In genomic region chr17:64147110-64148016, GRCh38 we compare ENCODE assay signal across 8 cellular contexts. TPM values are rescaled to one million over a fixed set of nuclear protein-coding genes. Genes with fewer than 3 reads are reported as not detected.
DNase-seq lines count a peak whose midpoint lies in the region; ATAC-seq and TF ChIP-seq lines count a peak whose summit lies in the region.

No MANE protein-coding gene starts in this region.

- H3K4me3 ChIP-seq in astrocyte of the spinal cord (ENCODE audit: low read depth, low read length) (peak overlapping the region; percentile 67), mucosa of rectum (ENCODE audit: low read length in 2 of 2) (peak overlapping the region; percentile 87 to 97), mucosa of descending colon (no peak overlapping the region)

- peaks cover 6 to 21% of the 10 kb centered on the region in 2 donors for H3K4me1 ChIP-seq in mucosa of rectum (ENCODE audit: control insufficient read depth in 2 of 2, insufficient read depth in 2 of 2, low read length in 2 of 2)
- H3K4me1 ChIP-seq in mucosa of descending colon (ENCODE audit: low read depth) = no peaks in the 10 kb centered on the region

- DNase-seq in DMS53 (lab: John Stamatoyannopoulos, UW) (peak; percentile 58), HuH-7.5 (ENCODE audit: low spot score) (peak; percentile 34), astrocyte of the spinal cord (ENCODE audit: low read depth, low spot score) (peak; percentile 6), NCI-H1092 treated with DMSO at 0.1 percent for 48 hours (lab: John Stamatoyannopoulos, UW) (no peak), mucosa of descending colon (no peak)

- intact Hi-C loops in mucosa of descending colon (cut with DNase I, micrococcal nuclease) = loop anchor here in 1 of 2 donors (5.0 kb wide), 1 partner anchor 115 kb away; the partner anchor contains the start of gene TEX2

- H3K9me3 ChIP-seq in mucosa of rectum (ENCODE audit: control insufficient read depth in 2 of 2, low read length in 2 of 2) (no peaks in the 10 kb centered on the region), mucosa of descending colon (no peaks in the 10 kb centered on the region)

- H3K9ac ChIP-seq in mucosa of rectum (ENCODE audit: low read depth in 1 of 2, low read length in 2 of 2) = peak overlapping the region; percentile 85 to 99

- peak overlapping the region; percentile 35 to 89 for H3K27ac ChIP-seq in mucosa of rectum (ENCODE audit: low read depth in 2 of 2, low read length in 2 of 2)

- TF ChIP-seq CTCF in astrocyte of the spinal cord (IDR thresholded peaks at IDR 0.05; ENCODE audit: low read depth, low read length) = no peak
- TF ChIP-seq CTCF in mucosa of descending colon (IDR thresholded peaks at IDR 0.05) = no peak

- in situ Hi-C loops in astrocyte of the spinal cord (cut with HindIII; ENCODE audit: low sequenced_read_pairs) = no loop called here

- H3K36me3 ChIP-seq in mucosa of rectum (ENCODE audit: control insufficient read depth in 2 of 2, insufficient read depth in 2 of 2, low read length in 2 of 2) = peaks cover under 1% of the 10 kb centered on the region in 2 donors
- no peaks in the 10 kb centered on the region for H3K36me3 ChIP-seq in mucosa of descending colon (ENCODE audit: low read depth)

- no peaks in the 10 kb centered on the region for H3K27me3 ChIP-seq in mucosa of rectum (ENCODE audit: control insufficient read depth in 2 of 2, insufficient read depth in 2 of 2, low read length in 2 of 2)

- no peak for ATAC-seq in GM21786 (IDR thresholded peaks at IDR 0.05; ENCODE audit: unreplicated experiment)
- no peak for ATAC-seq in GM18873 (IDR thresholded peaks at IDR 0.05; ENCODE audit: low FRiP score, unreplicated experiment)
- ATAC-seq in mucosa of descending colon = no peak

RNA-seq across cellular contexts. Expression of gene ERN1, which starts 17.4 kb away (rescaled TPM):
- total RNA-seq in mucosa of descending colon = 10 to 100 TPM; 18.4 to 27.1 (median 21.7) TPM

Comparison
In these comparisons a context has a peak if more than half of its experiments do, and no peak if none do; other contexts are left out.
1. DNase-seq: peak in DMS53 (single experiment), HuH-7.5 (single experiment) and astrocyte of the spinal cord (single experiment); none in NCI-H1092 treated with DMSO at 0.1 percent for 48 hours (single experiment) and mucosa of descending colon (0 of 3).